ENCODE assay signal across 8 cellular contexts in genomic region chr13:106568225-106569003, GRCh38. TPM values are rescaled to one million over a fixed set of nuclear protein-coding genes. Genes with fewer than 3 reads are reported as not detected.
DNase-seq lines count a peak whose midpoint lies in the region; ATAC-seq, FAIRE-seq and TF ChIP-seq lines count a peak whose summit lies in the region.

No MANE protein-coding gene starts in this region.

- peak overlapping the region; percentile 87 for H3K4me2 ChIP-seq in DOHH2 (ENCODE audit: low read length)
- H3K4me2 ChIP-seq in keratinocyte (ENCODE audit: control insufficient read depth, extremely low read depth, insufficient read depth, low read depth, low read length) = peak overlapping the region; percentile 95

- peak overlapping the region; percentile 83 for H3K4me3 ChIP-seq in DOHH2 (ENCODE audit: low read length)
- H3K4me3 ChIP-seq in keratinocyte (ENCODE audit: control insufficient read depth in 2 of 3, extremely low read depth in 1 of 3, insufficient read depth in 2 of 3, low read depth in 1 of 3, low read length in 3 of 3) = peak overlapping the region; percentile 79 to 97 (median 80)
- peak overlapping the region; percentile 96 for H3K4me3 ChIP-seq in thoracic aorta

- peaks cover 38% of the 10 kb centered on the region for H3K36me3 ChIP-seq in DOHH2 (ENCODE audit: control insufficient read depth, low read length)
- H3K36me3 ChIP-seq in keratinocyte (ENCODE audit: control insufficient read depth in 2 of 2, extremely low read depth in 1 of 2, insufficient read depth in 2 of 2, low read length in 2 of 2) = no peaks in the 10 kb centered on the region
- no peaks in the 10 kb centered on the region for H3K36me3 ChIP-seq in thoracic aorta

- H3K9ac ChIP-seq in keratinocyte (ENCODE audit: control insufficient read depth, extremely low read depth, insufficient read depth, low read length) = peak overlapping the region; percentile 92

- H3K9me3 ChIP-seq in DOHH2 (ENCODE audit: control insufficient read depth, insufficient read depth, low read length) (no peaks in the 10 kb centered on the region), keratinocyte (ENCODE audit: control insufficient read depth, low read depth, low read length) (no peaks in the 10 kb centered on the region), thoracic aorta (no peaks in the 10 kb centered on the region)

- peaks cover 25% of the 10 kb centered on the region for H3K36me3 Mint-ChIP-seq in activated naive CD8-positive, alpha-beta T cell treated with anti-CD3 and anti-CD28 coated beads, Interleukin-2, amount 50 U/mL, for 24 hours (ENCODE audit: low read depth)

- H3K4me1 Mint-ChIP-seq in activated naive CD8-positive, alpha-beta T cell treated with anti-CD3 and anti-CD28 coated beads, Interleukin-2, amount 50 U/mL, for 24 hours = peaks cover 56% of the 10 kb centered on the region

- H3F3A ChIP-seq in DOHH2 (ENCODE audit: control insufficient read depth, insufficient read depth) = no peaks in the 10 kb centered on the region

- peak overlapping the region; percentile 97 for H3K4me3 Mint-ChIP-seq in activated naive CD8-positive, alpha-beta T cell treated with anti-CD3 and anti-CD28 coated beads, Interleukin-2, amount 50 U/mL, for 24 hours

- peaks cover 39% of the 10 kb centered on the region for H3K4me1 ChIP-seq in DOHH2 (ENCODE audit: control insufficient read depth, low read length)
- H3K4me1 ChIP-seq in keratinocyte (ENCODE audit: control insufficient read depth, extremely low read depth, insufficient read depth, low read length) = peaks cover 36% of the 10 kb centered on the region
- H3K4me1 ChIP-seq in thoracic aorta (ENCODE audit: control insufficient read depth in 1 of 2, low read depth in 2 of 2) = peaks cover 26 to 42% of the 10 kb centered on the region in 2 donors

- H4K20me1 ChIP-seq in DOHH2 (ENCODE audit: control insufficient read depth, insufficient read depth, low read depth, low read length) (peaks cover 34% of the 10 kb centered on the region), keratinocyte (ENCODE audit: control insufficient read depth, extremely low read depth, insufficient read depth, low read length) (peaks cover 28% of the 10 kb centered on the region)

- DNase-seq in activated naive CD8-positive, alpha-beta T cell treated with anti-CD3 and anti-CD28 coated beads, Interleukin-2, amount 50 U/mL, for 24 hours = no peak
- DNase-seq in keratinocyte (ENCODE audit: low read depth, low spot score) = no peak
- no peak for DNase-seq in thoracic aorta (ENCODE audit: low spot score)
- no peak for DNase-seq in NCI-H128 (lab: John Stamatoyannopoulos, UW; ENCODE audit: unreplicated experiment)
- DNase-seq in SK-N-DZ (ENCODE audit: low spot score) = no peak

- peak overlapping the region; percentile 91 for H3K27ac Mint-ChIP-seq in activated naive CD8-positive, alpha-beta T cell treated with anti-CD3 and anti-CD28 coated beads, Interleukin-2, amount 50 U/mL, for 24 hours

- peaks cover 4% of the 10 kb centered on the region for H3K9me1 ChIP-seq in keratinocyte (ENCODE audit: control insufficient read depth, extremely low read depth, insufficient read depth, low read length)

- no peaks in the 10 kb centered on the region for H3K9me3 Mint-ChIP-seq in activated naive CD8-positive, alpha-beta T cell treated with anti-CD3 and anti-CD28 coated beads, Interleukin-2, amount 50 U/mL, for 24 hours

- dilution Hi-C loops in keratinocyte (cut with MboI; ENCODE audit: extremely low pct_ligation_motif_present, low sequenced_read_pairs) = no loop called here

- ATAC-seq in GM21367 (IDR thresholded peaks at IDR 0.05; ENCODE audit: unreplicated experiment) (peak; percentile 24), HG03571 (IDR thresholded peaks at IDR 0.05; ENCODE audit: unreplicated experiment) (peak; percentile 34), thoracic aorta (ENCODE audit: insufficient number of reproducible peaks, low FRiP score, low read depth) (no peak)
- peak; percentile 17 for ATAC-seq in activated naive CD8-positive, alpha-beta T cell treated with anti-CD3 and anti-CD28 coated beads, Interleukin-2, amount 50 U/mL, for 24 hours

- TF ChIP-seq CTCF in DOHH2 (IDR thresholded peaks at IDR 0.05; ENCODE audit: low read depth, low read length, poor library complexity, severe bottlenecking) = no peak
- no peak for TF ChIP-seq CTCF in keratinocyte (optimal IDR thresholded peaks at IDR 0.05 in 1 of 3, IDR thresholded peaks at IDR 0.05 in 1 of 3, conservative IDR thresholded peaks at IDR 0.05 in 1 of 3; ENCODE audit: extremely low read depth in 1 of 3, insufficient read depth in 2 of 3, low read length in 3 of 3)
- no peak for TF ChIP-seq CTCF in thoracic aorta (IDR thresholded peaks at IDR 0.05)

- H3K79me2 ChIP-seq in DOHH2 (ENCODE audit: control insufficient read depth, low read length) (peaks cover 58% of the 10 kb centered on the region), keratinocyte (ENCODE audit: control insufficient read depth, insufficient read depth, low read length) (peaks cover 47% of the 10 kb centered on the region)

- no peak for FAIRE-seq in keratinocyte (lab: Jason Lieb, UNC)

- peak overlapping the region; percentile 93 for H2AFZ ChIP-seq in keratinocyte (ENCODE audit: control insufficient read depth, low read length)

- no peaks in the 10 kb centered on the region for H3K9me2 ChIP-seq in DOHH2 (replicated peaks; ENCODE audit: control insufficient read depth, low read length)

- H3K27me3 Mint-ChIP-seq in activated naive CD8-positive, alpha-beta T cell treated with anti-CD3 and anti-CD28 coated beads, Interleukin-2, amount 50 U/mL, for 24 hours = no peaks in the 10 kb centered on the region

- H3K27me3 ChIP-seq in DOHH2 (ENCODE audit: control insufficient read depth, low read length) (no peaks in the 10 kb centered on the region), keratinocyte (ENCODE audit: control insufficient read depth, extremely low read depth, insufficient read depth, low read length) (no peaks in the 10 kb centered on the region), thoracic aorta (replicated peaks; ENCODE audit: insufficient read depth) (no peaks in the 10 kb centered on the region)

- peak overlapping the region; percentile 76; the same call in 1 of the 2 replicates for H3K27ac ChIP-seq in DOHH2 (ENCODE audit: low read depth, low read length)
- H3K27ac ChIP-seq in keratinocyte (ENCODE audit: control insufficient read depth, insufficient read depth, low read length) = peak overlapping the region; percentile 89
- peak overlapping the region; percentile 97 to 98 for H3K27ac ChIP-seq in thoracic aorta

RNA-seq across cellular contexts. Expression of gene ARGLU1, which starts 0.5 kb away (rescaled TPM):
- 33.0 to 96.8 TPM (median 75.8 TPM) in 3 replicates for polyA plus RNA-seq in keratinocyte
- polyA plus RNA-seq in keratinocyte (2011; ENCODE audit: low read depth) = 302 TPM
- polyA plus RNA-seq in keratinocyte (2011; cell fraction: cytosol; rRNA removed) = 14.5 and 18.8 TPM in 2 replicates
- polyA plus RNA-seq in keratinocyte (2011; cell fraction: nucleus; rRNA removed) = 213 and 302 TPM in 2 replicates
- 38.4 and 51.4 TPM in 2 replicates for polyA plus RNA-seq in keratinocyte (2012; ENCODE audit: low replicate concordance)
- 1.2 to 14.4 TPM (median 6.1 TPM) in 3 replicates for polyA minus RNA-seq in keratinocyte
- polyA minus RNA-seq in keratinocyte (2011; cell fraction: cytosol; rRNA and poly(A)+ RNA removed) = 10.4 TPM
- 30.1 and 37.9 TPM in 2 replicates for polyA minus RNA-seq in keratinocyte (2011; cell fraction: nucleus; rRNA and poly(A)+ RNA removed)
- 100 to 1,000 TPM; 112 to 159 TPM for total RNA-seq in thoracic aorta
- polyA plus RNA-seq in SK-N-DZ (2014; cell fraction: cytosol; rRNA removed) = 130 and 143 TPM in 2 replicates
- polyA plus RNA-seq in SK-N-DZ (2014; cell fraction: nucleus; rRNA removed) = 867 and 1,028 TPM in 2 replicates

RNA-seq across cellular contexts. Expression of gene EFNB2, which starts 33.0 kb away (rescaled TPM):
- polyA plus RNA-seq in keratinocyte = 29.4 to 68.0 TPM (median 38.9 TPM) in 3 replicates
- polyA plus RNA-seq in keratinocyte (2011; ENCODE audit: low read depth) = 15.9 TPM
- 29.4 and 32.8 TPM in 2 replicates for polyA plus RNA-seq in keratinocyte (2011; cell fraction: cytosol; rRNA removed)
- 74.1 and 79.8 TPM in 2 replicates for polyA plus RNA-seq in keratinocyte (2011; cell fraction: nucleus; rRNA removed)
- 23.1 and 66.7 TPM in 2 replicates for polyA plus RNA-seq in keratinocyte (2012; ENCODE audit: low replicate concordance)
- 49.3 to 103 TPM (median 57.1 TPM) in 3 replicates for polyA minus RNA-seq in keratinocyte
- 43.4 TPM for polyA minus RNA-seq in keratinocyte (2011; cell fraction: cytosol; rRNA and poly(A)+ RNA removed)
- polyA minus RNA-seq in keratinocyte (2011; cell fraction: nucleus; rRNA and poly(A)+ RNA removed) = 64.7 and 91.4 TPM in 2 replicates
- 10 to 100 TPM; 27.2 to 45.2 TPM for total RNA-seq in thoracic aorta
- 5.8 and 5.9 TPM in 2 replicates for polyA plus RNA-seq in SK-N-DZ (2014; cell fraction: cytosol; rRNA removed)
- polyA plus RNA-seq in SK-N-DZ (2014; cell fraction: nucleus; rRNA removed) = 4.6 TPM in 2 replicates
